8 cellular contexts compared by ENCODE assay signal in the genomic region with DNA sequence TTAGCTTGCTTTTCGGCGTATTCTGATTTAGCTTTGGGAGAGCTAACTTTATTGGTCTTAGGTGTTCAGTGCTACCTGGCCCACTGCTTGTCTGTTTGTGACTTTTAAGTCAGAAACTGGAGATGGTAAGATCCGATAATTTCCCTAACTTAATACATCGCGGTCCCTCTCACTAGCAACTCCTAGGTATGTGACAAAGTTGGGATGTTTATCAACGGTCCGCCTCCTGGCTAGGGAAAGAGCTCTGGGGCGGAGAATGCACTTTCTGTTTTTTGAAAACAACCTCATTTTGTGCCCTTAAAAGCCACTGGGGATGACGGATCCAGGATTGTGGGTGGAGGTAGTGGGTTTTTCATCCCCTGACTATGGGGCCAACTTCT. TPM values are rescaled to one million over a fixed set of nuclear protein-coding genes. Genes with fewer than 3 reads are reported as not detected.
A peak's percentile ranks its signal among the peaks of the same experiment; 100 is the strongest.
DNase-seq lines count a peak whose midpoint lies in the region; ATAC-seq lines count a peak whose summit lies in the region.

No MANE protein-coding gene starts in this region.

- DNase-seq in activated CD8-positive, alpha-beta memory T cell treated with anti-CD3 and anti-CD28 coated beads, Interleukin-2, amount 10 ng/mL, durations not matched to agents 7 days and 5 days, result no peak
- no peak for DNase-seq in activated CD8-positive, alpha-beta memory T cell treated with anti-CD3 and anti-CD28 coated beads, Interleukin-2, amount 50 U/mL, for 48 hours
- DNase-seq in activated T-helper 2 cell treated with anti-CD3 and anti-CD28 coated beads, Interferon-gamma antibody, Interleukin-2, Interleukin-4, amounts not matched to agents 10 μg/mL and 5 μg/mL and 100 μg/mL, durations not matched to agents 14 hours and 24 hours and 36 hours (ENCODE audit: low spot score), result no peak
- no peak for DNase-seq in immature natural killer cell
- peak in 1 of 49 donors; percentile 29 for DNase-seq in substantia nigra (lab: John Stamatoyannopoulos, UW)
- DNase-seq in stimulated activated CD8-positive, alpha-beta memory T cell treated with anti-CD3 and anti-CD28 coated beads, Interleukin-4, amount 100 ng/mL, for 48 hours, result no peak
- no peak for DNase-seq in NCI-H2227 treated with DMSO at 0.1 percent for 48 hours (lab: John Stamatoyannopoulos, UW)

- peak overlapping the region; percentile 100 for H3K27ac Mint-ChIP-seq in activated CD8-positive, alpha-beta memory T cell treated with anti-CD3 and anti-CD28 coated beads, Interleukin-2, amount 10 ng/mL, durations not matched to agents 7 days and 5 days
- peak overlapping the region; percentile 98 for H3K27ac Mint-ChIP-seq in activated T-helper 2 cell treated with anti-CD3 and anti-CD28 coated beads, Interferon-gamma antibody, Interleukin-2, Interleukin-4, amounts not matched to agents 10 μg/mL and 5 μg/mL and 100 μg/mL, durations not matched to agents 14 hours and 24 hours and 36 hours
- H3K27ac Mint-ChIP-seq in immature natural killer cell, result peak overlapping the region; percentile 93 to 99 (median 97)

- ATAC-seq in activated CD8-positive, alpha-beta memory T cell treated with anti-CD3 and anti-CD28 coated beads, Interleukin-2, amount 10 ng/mL, durations not matched to agents 7 days and 5 days, result no peak
- ATAC-seq in HG03108 (IDR thresholded peaks at IDR 0.05; ENCODE audit: unreplicated experiment), result no peak

- CTCF ChIA-PET in activated CD8-positive, alpha-beta memory T cell treated with anti-CD3 and anti-CD28 coated beads, Interleukin-2, amount 10 ng/mL, durations not matched to agents 7 days and 5 days (lab: Charles Lee), result interaction anchor here (1.1 to 3.1 kb wide), 5 partner anchors 18 to 361 kb away, joined by 3 to 14 read pairs (median 3); partner anchors contain the start of gene BORCS5

- intact Hi-C loops in activated T-helper 2 cell treated with anti-CD3 and anti-CD28 coated beads, Interferon-gamma antibody, Interleukin-2, Interleukin-4, amounts not matched to agents 10 μg/mL and 5 μg/mL and 100 μg/mL, durations not matched to agents 14 hours and 24 hours and 36 hours (cut with micrococcal nuclease), result loop anchor here (5.0 kb wide), 5 partner anchors 211 to 1066 kb away; no protein-coding TSS in a partner anchor

- peak overlapping the region; percentile 99 for H3K27ac ChIP-seq in substantia nigra (ENCODE audit: low read depth, low read length, poor library complexity, severe bottlenecking)

- H3K27me3 Mint-ChIP-seq in activated CD8-positive, alpha-beta memory T cell treated with anti-CD3 and anti-CD28 coated beads, Interleukin-2, amount 10 ng/mL, durations not matched to agents 7 days and 5 days, result no peaks in the 10 kb centered on the region
- no peaks in the 10 kb centered on the region for H3K27me3 Mint-ChIP-seq in activated T-helper 2 cell treated with anti-CD3 and anti-CD28 coated beads, Interferon-gamma antibody, Interleukin-2, Interleukin-4, amounts not matched to agents 10 μg/mL and 5 μg/mL and 100 μg/mL, durations not matched to agents 14 hours and 24 hours and 36 hours (ENCODE audit: low read depth)
- H3K27me3 Mint-ChIP-seq in immature natural killer cell (ENCODE audit: low read depth in 3 of 3), result peaks cover 10 to 29% (median 29%) of the 10 kb centered on the region in 3 donors

- peaks cover 61% of the 10 kb centered on the region for H3K36me3 Mint-ChIP-seq in activated CD8-positive, alpha-beta memory T cell treated with anti-CD3 and anti-CD28 coated beads, Interleukin-2, amount 10 ng/mL, durations not matched to agents 7 days and 5 days
- peaks cover 62% of the 10 kb centered on the region for H3K36me3 Mint-ChIP-seq in activated T-helper 2 cell treated with anti-CD3 and anti-CD28 coated beads, Interferon-gamma antibody, Interleukin-2, Interleukin-4, amounts not matched to agents 10 μg/mL and 5 μg/mL and 100 μg/mL, durations not matched to agents 14 hours and 24 hours and 36 hours (ENCODE audit: low read depth)
- peaks cover 20 to 38% (median 31%) of the 10 kb centered on the region in 3 donors for H3K36me3 Mint-ChIP-seq in immature natural killer cell

- peaks cover 31% of the 10 kb centered on the region for H3K4me1 Mint-ChIP-seq in activated CD8-positive, alpha-beta memory T cell treated with anti-CD3 and anti-CD28 coated beads, Interleukin-2, amount 10 ng/mL, durations not matched to agents 7 days and 5 days
- peaks cover 50% of the 10 kb centered on the region for H3K4me1 Mint-ChIP-seq in activated T-helper 2 cell treated with anti-CD3 and anti-CD28 coated beads, Interferon-gamma antibody, Interleukin-2, Interleukin-4, amounts not matched to agents 10 μg/mL and 5 μg/mL and 100 μg/mL, durations not matched to agents 14 hours and 24 hours and 36 hours (ENCODE audit: low read depth)
- peaks cover 73 to 82% of the 10 kb centered on the region in 2 donors for H3K4me1 Mint-ChIP-seq in immature natural killer cell

- H3K9me3 Mint-ChIP-seq in activated CD8-positive, alpha-beta memory T cell treated with anti-CD3 and anti-CD28 coated beads, Interleukin-2, amount 10 ng/mL, durations not matched to agents 7 days and 5 days (ENCODE audit: low read depth), result no peaks in the 10 kb centered on the region
- no peaks in the 10 kb centered on the region for H3K9me3 Mint-ChIP-seq in activated T-helper 2 cell treated with anti-CD3 and anti-CD28 coated beads, Interferon-gamma antibody, Interleukin-2, Interleukin-4, amounts not matched to agents 10 μg/mL and 5 μg/mL and 100 μg/mL, durations not matched to agents 14 hours and 24 hours and 36 hours
- H3K9me3 Mint-ChIP-seq in immature natural killer cell, result no peaks in the 10 kb centered on the region

- H3K4me3 Mint-ChIP-seq in activated CD8-positive, alpha-beta memory T cell treated with anti-CD3 and anti-CD28 coated beads, Interleukin-2, amount 10 ng/mL, durations not matched to agents 7 days and 5 days, result peak overlapping the region; percentile 96
- H3K4me3 Mint-ChIP-seq in activated T-helper 2 cell treated with anti-CD3 and anti-CD28 coated beads, Interferon-gamma antibody, Interleukin-2, Interleukin-4, amounts not matched to agents 10 μg/mL and 5 μg/mL and 100 μg/mL, durations not matched to agents 14 hours and 24 hours and 36 hours (ENCODE audit: low read depth), result peak overlapping the region; percentile 99
- H3K4me3 Mint-ChIP-seq in immature natural killer cell, result peak overlapping the region; percentile 97 to 99 (median 99)

RNA-seq across cellular contexts. Expression of gene CDKN1B, which starts 1.2 kb away (rescaled TPM):
- 100 to 1,000 TPM in 1 of 2 experiments, 10 to 100 TPM in 1; 99.2 to 105 TPM for total RNA-seq in activated CD8-positive, alpha-beta memory T cell treated with anti-CD3 and anti-CD28 coated beads, Interleukin-2, amount 10 ng/mL, durations not matched to agents 7 days and 5 days
- total RNA-seq in activated T-helper 2 cell treated with anti-CD3 and anti-CD28 coated beads, Interferon-gamma antibody, Interleukin-2, Interleukin-4, amounts not matched to agents 10 μg/mL and 5 μg/mL and 100 μg/mL, durations not matched to agents 14 hours and 24 hours and 36 hours, result 49.0 and 53.4 TPM in 2 replicates
- 10 to 100 TPM in 2 of 3 donors, 1 to 10 TPM in 1; 4.4 to 17.6 (median 17.4) TPM for polyA plus RNA-seq in immature natural killer cell

RNA-seq across cellular contexts. Expression of gene GPR19, which starts 22.4 kb away (rescaled TPM):
- 10 to 100 TPM; 15.1 to 16.8 TPM for total RNA-seq in activated CD8-positive, alpha-beta memory T cell treated with anti-CD3 and anti-CD28 coated beads, Interleukin-2, amount 10 ng/mL, durations not matched to agents 7 days and 5 days
- total RNA-seq in activated T-helper 2 cell treated with anti-CD3 and anti-CD28 coated beads, Interferon-gamma antibody, Interleukin-2, Interleukin-4, amounts not matched to agents 10 μg/mL and 5 μg/mL and 100 μg/mL, durations not matched to agents 14 hours and 24 hours and 36 hours, result 8.9 and 12.2 TPM in 2 replicates
- under 1 TPM in 2 of 3 donors, not detected in 1; 0.37 to 0.65 TPM for polyA plus RNA-seq in immature natural killer cell
